Comparison of ENCODE assay signal across 25 cellular contexts in genomic region chr13:73177911-73178565, GRCh38.
"Had no signal": no experiment of that assay in that cellular context is flagged by ENCODE, and none has a peak within 500 bp of the region (broad histone marks: within the 10 kb centered on the region; RNA-seq: fewer than 3 reads in every experiment).

No MANE protein-coding gene starts in this region.

- FAIRE-seq: TTC549 had no signal

- H3K27me3 ChIP-seq: brain microvascular endothelial cell had no signal

- H3K27ac ChIP-seq: brain microvascular endothelial cell had no signal

- H3K36me3 ChIP-seq: brain microvascular endothelial cell had no signal

- DNase-seq: activated B cell treated with CpG ODN at 0.5 μM for 24 hours; activated CD4-positive, alpha-beta memory T cell treated with anti-CD3 and anti-CD28 coated beads for 36 hours; activated CD4-positive, alpha-beta T cell treated with anti-CD3 and anti-CD28 coated beads for 1 hour; activated CD4-positive, alpha-beta T cell treated with anti-CD3 and anti-CD28 coated beads, Interleukin-2, amount 10 ng/mL, durations not matched to agents 7 days and 5 days; activated CD8-positive, alpha-beta memory T cell treated with anti-CD3 and anti-CD28 coated beads for 24 hours; activated effector memory CD4-positive, alpha-beta T cell treated with anti-CD3 and anti-CD28 coated beads, Interleukin-2, amount 50 U/mL, for 16 hours; activated naive CD4-positive, alpha-beta T cell treated with anti-CD3 and anti-CD28 coated beads, Interleukin-2, amount 10 ng/mL, durations not matched to agents 7 days and 5 days; activated naive CD8-positive, alpha-beta T cell treated with anti-CD3 and anti-CD28 coated beads for 36 hours; activated T-cell treated with anti-CD3 and anti-CD28 coated beads, Interleukin-2, amount 50 U/mL, for 4 hours; brain microvascular endothelial cell; KG1; NCI-H1092 treated with DMSO at 0.1 percent for 48 hours; NCI-H1417 treated with DMSO at 0.1 percent for 48 hours; NCI-H1694; NCI-H2029; NCI-H2107; NCI-H2171 treated with DMSO at 0.1 percent for 48 hours; NCI-H345; NCI-H510A; NCI-H526 treated with DMSO at 0.1 percent for 48 hours; NCI-H82; SIG-M5; T-helper 17 cell; T-helper 9 cell had no signal
